In the genomic region with DNA sequence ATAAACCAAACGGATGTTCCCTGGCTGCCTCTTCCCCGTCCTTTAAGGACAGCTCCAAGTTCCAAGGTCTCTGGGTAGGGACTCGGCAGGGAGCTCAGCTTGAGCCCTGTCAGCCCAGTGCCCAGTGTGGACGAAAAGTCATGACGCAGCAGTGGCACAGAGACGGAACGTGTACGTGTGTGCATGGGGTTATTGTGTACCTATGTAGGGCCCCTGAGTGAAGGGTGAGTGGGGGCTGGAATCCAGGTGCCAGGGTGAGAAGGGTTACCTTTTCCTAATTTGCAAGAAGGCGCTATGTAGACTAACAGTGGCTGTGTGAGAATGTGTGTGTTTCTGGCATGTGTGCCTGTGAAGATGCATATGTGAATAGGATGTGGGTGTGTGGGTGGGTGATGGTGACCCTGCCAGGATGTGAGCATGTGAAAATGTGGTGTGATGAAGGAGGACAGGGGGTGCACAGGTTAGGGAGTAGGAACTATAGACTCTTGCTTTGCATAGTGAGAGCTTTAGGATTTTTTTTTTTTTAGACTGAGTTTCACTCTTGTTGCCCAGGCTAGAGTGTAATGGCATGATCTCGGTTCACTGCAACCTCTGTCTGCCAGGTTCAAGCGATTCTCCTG, we compare ENCODE assay signal across 15 cellular contexts. TPM values are rescaled to one million over a fixed set of nuclear protein-coding genes. Genes with fewer than 3 reads are reported as not detected.
A peak's percentile ranks its signal among the peaks of the same experiment; 100 is the strongest.
DNase-seq lines count a peak whose midpoint lies in the region; ATAC-seq, FAIRE-seq and TF ChIP-seq lines count a peak whose summit lies in the region.
"Had no signal": no experiment of that assay in that cellular context is flagged by ENCODE, and none has a peak within 500 bp of the region (broad histone marks: within the 10 kb centered on the region; RNA-seq: fewer than 3 reads in every experiment).

No MANE protein-coding gene starts in this region.

- DNase-seq in CD4-positive, alpha-beta T cell = peak in 2 of 10 experiments; percentile 29 to 47
- no peak for DNase-seq in HTR-8/SVneo (ENCODE audit: insufficient read length, low spot score)
- DNase-seq in effector memory CD8-positive, alpha-beta T cell = peak; percentile 41 to 45 (median 42)
- no peak for DNase-seq in hepatocyte (ENCODE audit: low spot score)
- DNase-seq in NCI-H2081 treated with DMSO at 0.1 percent for 48 hours (lab: John Stamatoyannopoulos, UW) = no peak
- DNase-seq in HAP-1 (ENCODE audit: low spot score in 2 of 2) = no peak
- DNase-seq: H7, left cardiac atrium, NCI-H2081 had no signal

- H3K4me1 ChIP-seq in hepatocyte (ENCODE audit: insufficient read depth) = no peaks in the 10 kb centered on the region
- H3K4me1 ChIP-seq in HAP-1 = no peaks in the 10 kb centered on the region

- H2AFZ ChIP-seq in hepatocyte = no peak overlapping the region

- H3K4me3 ChIP-seq in hepatocyte = no peak overlapping the region
- H3K4me3 ChIP-seq in HAP-1 = no peak overlapping the region

- no peaks in the 10 kb centered on the region for H3K9me3 ChIP-seq in CD4-positive, alpha-beta T cell (ENCODE audit: control insufficient read depth, low read length)
- H3K9me3 ChIP-seq in hepatocyte (ENCODE audit: low read depth) (no peaks in the 10 kb centered on the region), HAP-1 (no peaks in the 10 kb centered on the region)

- intact Hi-C loops in CD4-positive, alpha-beta T cell (cut with DNase I, micrococcal nuclease) = no loop called here

- POLR2A ChIA-PET in CD4-positive, alpha-beta T cell (lab: Charles Lee) = interaction anchor here (1.0 kb wide), 1 partner anchor 179 kb away, joined by 4 read pairs; no protein-coding TSS in a partner anchor

- FAIRE-seq in HTR-8/SVneo (lab: Jason Lieb, UNC) = peak; percentile 20

- no peaks in the 10 kb centered on the region for H4K20me1 ChIP-seq in hepatocyte (ENCODE audit: insufficient read depth, poor library complexity, severe bottlenecking)

- CTCF ChIA-PET in CD4-positive, alpha-beta T cell (lab: Charles Lee) = interaction anchor here (1.2 to 1.5 kb wide), 2 partner anchors 15 to 59 kb away, joined by 3 read pairs; no protein-coding TSS in a partner anchor

- no peak overlapping the region for H3K27ac Mint-ChIP-seq in CD4-positive, alpha-beta T cell
- H3K27ac Mint-ChIP-seq in effector memory CD8-positive, alpha-beta T cell = peak overlapping the region in 1 of 2 donors; percentile 1

- TF ChIP-seq CTCF in CD4-positive, alpha-beta T cell (IDR thresholded peaks at IDR 0.05) = no peak
- no peak for TF ChIP-seq CTCF in hepatocyte (IDR thresholded peaks at IDR 0.05; ENCODE audit: poor library complexity)

- no peaks in the 10 kb centered on the region for H3K27me3 Mint-ChIP-seq in CD4-positive, alpha-beta T cell
- H3K27me3 Mint-ChIP-seq in effector memory CD8-positive, alpha-beta T cell = no peaks in the 10 kb centered on the region

- H3K36me3 ChIP-seq in hepatocyte (replicated peaks; ENCODE audit: insufficient read depth, low read depth) (no peaks in the 10 kb centered on the region), HAP-1 (replicated peaks) (no peaks in the 10 kb centered on the region)

- in situ Hi-C loops in HAP-1 (cut with MboI; ENCODE audit: low sequenced_read_pairs) = no loop called here

- no peaks in the 10 kb centered on the region for H3K9me2 ChIP-seq in hepatocyte (replicated peaks; ENCODE audit: insufficient read depth)

- ATAC-seq in CD4-positive, alpha-beta T cell (ENCODE audit: poor library complexity) = peak; percentile 95
- ATAC-seq in GM18861 (IDR thresholded peaks at IDR 0.05; ENCODE audit: unreplicated experiment) = peak; percentile 46
- ATAC-seq in effector memory CD8-positive, alpha-beta T cell (replicated peaks) = peak; percentile 99
- no peak for ATAC-seq in GM21526 (IDR thresholded peaks at IDR 0.05; ENCODE audit: low FRiP score, unreplicated experiment)
- ATAC-seq: left cardiac atrium had no signal

- H3K9me3 Mint-ChIP-seq in CD4-positive, alpha-beta T cell = no peaks in the 10 kb centered on the region
- no peaks in the 10 kb centered on the region for H3K9me3 Mint-ChIP-seq in effector memory CD8-positive, alpha-beta T cell
- H3K9me3 Mint-ChIP-seq: neural crest cell had no signal

- no peaks in the 10 kb centered on the region for H3K36me3 Mint-ChIP-seq in CD4-positive, alpha-beta T cell (ENCODE audit: low read depth)
- no peaks in the 10 kb centered on the region for H3K36me3 Mint-ChIP-seq in effector memory CD8-positive, alpha-beta T cell (ENCODE audit: insufficient read depth)

- peaks cover 10% of the 10 kb centered on the region for H3K4me1 Mint-ChIP-seq in CD4-positive, alpha-beta T cell (ENCODE audit: low read depth)
- peaks cover 22 to 23% of the 10 kb centered on the region in 2 donors for H3K4me1 Mint-ChIP-seq in effector memory CD8-positive, alpha-beta T cell (ENCODE audit: low read depth in 2 of 2)

- WGBS in hepatocyte (ENCODE audit: low lambda C conversion rate, missing lambda C conversion rate) = 91% methylated on average over 11 of the region's 11 CpGs

- H3K27me3 ChIP-seq in CD4-positive, alpha-beta T cell (ENCODE audit: control insufficient read depth, insufficient read depth, low read length) = no peaks in the 10 kb centered on the region
- H3K27me3 ChIP-seq in hepatocyte (no peaks in the 10 kb centered on the region), HAP-1 (ENCODE audit: low read depth) (no peaks in the 10 kb centered on the region)

- H3K79me2 ChIP-seq in hepatocyte = no peaks in the 10 kb centered on the region

- no peak overlapping the region for H3K4me2 ChIP-seq in hepatocyte

- H3K27ac ChIP-seq in CD4-positive, alpha-beta T cell (ENCODE audit: low read depth, low read length) = no peak overlapping the region
- no peak overlapping the region for H3K27ac ChIP-seq in hepatocyte

- H3K4me3 Mint-ChIP-seq in CD4-positive, alpha-beta T cell = no peak overlapping the region
- peak overlapping the region in 1 of 2 donors; percentile 0 for H3K4me3 Mint-ChIP-seq in effector memory CD8-positive, alpha-beta T cell
- H3K4me3 Mint-ChIP-seq: neural crest cell had no signal

RNA-seq across cellular contexts. Expression of a gene that starts 6.0 kb away (rescaled TPM):
- total RNA-seq in CD4-positive, alpha-beta T cell = under 1 TPM in 1 of 2 experiments, not detected in 1; 0.03 TPM
- total RNA-seq in hepatocyte = under 0.01 and 0.07 TPM in 2 replicates
- not detected in 2 replicates for polyA plus RNA-seq in hepatocyte
- total RNA-seq: glomerular endothelial cell had no signal
- polyA plus RNA-seq: BJ had no signal

RNA-seq across cellular contexts. Expression of a gene that starts 31.4 kb away (rescaled TPM):
- total RNA-seq in CD4-positive, alpha-beta T cell = under 1 TPM; 0.56 to 0.71 TPM
- total RNA-seq in hepatocyte = 0.13 and 0.36 TPM in 2 replicates
- polyA plus RNA-seq in hepatocyte = 0.62 and 1.4 TPM in 2 replicates
- total RNA-seq: skeletal muscle tissue had no signal

RNA-seq across cellular contexts. Expression of a gene that starts 34.6 kb away (rescaled TPM):
- total RNA-seq in CD4-positive, alpha-beta T cell = 1 to 10 TPM; 5.3 to 5.5 TPM
- total RNA-seq in hepatocyte = 0.57 TPM in 1 of 2 replicates, not detected in the other
- polyA plus RNA-seq in hepatocyte = 1.2 TPM in 2 replicates

RNA-seq across cellular contexts. Expression of a gene that starts 48.1 kb away (rescaled TPM):
- total RNA-seq in CD4-positive, alpha-beta T cell = not detected
- not detected in 2 replicates for total RNA-seq in hepatocyte
- not detected in 2 replicates for polyA plus RNA-seq in hepatocyte
- total RNA-seq: glomerular endothelial cell, H7, left cardiac atrium, neural crest cell, skeletal muscle tissue had no signal
- polyA plus RNA-seq: BJ had no signal

RNA-seq across cellular contexts. Expression of a gene that starts 53.7 kb away (rescaled TPM):
- total RNA-seq in CD4-positive, alpha-beta T cell = 10 to 100 TPM; 50.6 to 54.7 TPM
- 6.0 and 8.4 TPM in 2 replicates for total RNA-seq in hepatocyte
- 2.7 and 3.4 TPM in 2 replicates for polyA plus RNA-seq in hepatocyte
- total RNA-seq: neural crest cell had no signal

Comparison
In these comparisons a context has a peak if more than half of its experiments do, and no peak if none do; other contexts are left out.
1. DNase-seq: peak in effector memory CD8-positive, alpha-beta T cell (3 of 3); none in HTR-8/SVneo (single experiment), hepatocyte (single experiment), NCI-H2081 treated with DMSO at 0.1 percent for 48 hours (single experiment) and HAP-1 (0 of 2).